In the genomic region with DNA sequence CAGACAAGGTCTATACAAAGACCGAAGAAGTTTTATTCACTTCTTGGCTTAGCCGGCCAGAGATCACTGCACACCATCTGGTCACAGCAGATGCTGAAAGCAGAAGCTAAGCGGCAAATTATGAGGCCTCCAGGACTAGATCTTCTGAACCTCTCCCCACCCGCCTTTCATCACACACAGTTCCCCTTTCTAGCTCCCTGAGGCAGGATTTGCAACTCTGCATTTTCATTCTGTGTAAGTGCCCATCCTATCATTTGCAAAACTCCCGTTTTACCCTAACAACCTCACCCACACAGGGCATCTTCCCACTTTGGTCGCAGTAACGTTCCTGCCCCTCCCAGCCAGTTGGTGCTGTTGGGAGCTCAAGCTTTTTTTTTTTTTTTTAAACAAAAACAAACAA, we compare ENCODE assay signal across 8 cellular contexts. TPM values are rescaled to one million over a fixed set of nuclear protein-coding genes. Genes with fewer than 3 reads are reported as not detected.
A peak's percentile ranks its signal among the peaks of the same experiment; 100 is the strongest.
DNase-seq lines count a peak whose midpoint lies in the region; ATAC-seq and TF ChIP-seq lines count a peak whose summit lies in the region.

No MANE protein-coding gene starts in this region.

- peak overlapping the region; percentile 29 for H3K27ac Mint-ChIP-seq in T-helper 17 cell

- peaks cover 14% of the 10 kb centered on the region for H3K4me1 Mint-ChIP-seq in T-helper 17 cell

- peak overlapping the region; percentile 64 for H2AFZ ChIP-seq in ACC112 (ENCODE audit: low read length, unreplicated experiment)

- H3K4me1 ChIP-seq in ACC112 (ENCODE audit: control insufficient read depth, insufficient read depth, low read length, unreplicated experiment) (peaks cover 5% of the 10 kb centered on the region), breast epithelium (peaks cover 0 to 4% of the 10 kb centered on the region in 2 donors), A673 (ENCODE audit: insufficient read depth, low read length, poor library complexity, severe bottlenecking) (peaks cover 4% of the 10 kb centered on the region)

- intact Hi-C loops in breast epithelium (cut with DNase I; ENCODE audit: low total_unique reads) (no loop called here), A673 (cut with micrococcal nuclease; ENCODE audit: unreplicated experiment) (no loop called here)

- DNase-seq in T-helper 17 cell, result no peak
- peak; percentile 70 for DNase-seq in midbrain (lab: John Stamatoyannopoulos, UW)
- DNase-seq in breast epithelium (ENCODE audit: low spot score in 2 of 2), result no peak
- DNase-seq in A673 (ENCODE audit: low spot score), result no peak
- no peak for DNase-seq in activated T-cell treated with anti-CD3 and anti-CD28 coated beads, Interleukin-2, amount 50 U/mL, for 48 hours

- no peaks in the 10 kb centered on the region for H3K36me3 ChIP-seq in ACC112 (ENCODE audit: insufficient read depth, low read length)
- H3K36me3 ChIP-seq in breast epithelium, result no peaks in the 10 kb centered on the region
- peaks cover 7% of the 10 kb centered on the region for H3K36me3 ChIP-seq in A673 (ENCODE audit: insufficient read depth, low read length, poor library complexity, severe bottlenecking)

- H3K9me3 ChIP-seq in T-helper 17 cell (ENCODE audit: control insufficient read depth, low read length, poor library complexity, severe bottlenecking) (no peaks in the 10 kb centered on the region), breast epithelium (no peaks in the 10 kb centered on the region), A673 (ENCODE audit: low read depth, low read length, poor library complexity, severe bottlenecking) (no peaks in the 10 kb centered on the region)

- H3K27ac ChIP-seq in ACC112 (ENCODE audit: low read depth, low read length) (no peak overlapping the region), breast epithelium (no peak overlapping the region), A673 (ENCODE audit: low read depth, low read length, poor library complexity, severe bottlenecking) (no peak overlapping the region)

- peaks cover 16% of the 10 kb centered on the region for H3K79me2 ChIP-seq in ACC112 (ENCODE audit: control insufficient read depth, insufficient read depth, low read length, unreplicated experiment)

- no peak for TF ChIP-seq POLR2A in breast epithelium (IDR thresholded peaks at IDR 0.05)

- no peaks in the 10 kb centered on the region for H3K36me3 Mint-ChIP-seq in T-helper 17 cell (ENCODE audit: low read depth)

- no peak overlapping the region for H3K4me3 Mint-ChIP-seq in T-helper 17 cell

- H3K27me3 Mint-ChIP-seq in T-helper 17 cell, result no peaks in the 10 kb centered on the region

- H3K4me3 ChIP-seq in ACC112 (ENCODE audit: low read depth, low read length), result no peak overlapping the region
- no peak overlapping the region for H3K4me3 ChIP-seq in breast epithelium
- H3K4me3 ChIP-seq in A673 (ENCODE audit: low read depth, low read length, poor library complexity, severe bottlenecking), result no peak overlapping the region

- TF ChIP-seq CTCF in breast epithelium (IDR thresholded peaks at IDR 0.05) (no peak), A673 (conservative IDR thresholded peaks at IDR 0.05; ENCODE audit: low read depth, low read length) (no peak)

- H3K27me3 ChIP-seq in ACC112 (ENCODE audit: insufficient read depth, low read length) (no peaks in the 10 kb centered on the region), breast epithelium (no peaks in the 10 kb centered on the region), A673 (replicated peaks; ENCODE audit: insufficient read depth, low read depth, low read length, poor library complexity) (no peaks in the 10 kb centered on the region)

- peak; percentile 38 for ATAC-seq in GM19043 (IDR thresholded peaks at IDR 0.05; ENCODE audit: low read depth, unreplicated experiment)
- ATAC-seq in HG03571 (IDR thresholded peaks at IDR 0.05; ENCODE audit: unreplicated experiment), result peak; percentile 30
- ATAC-seq in T-helper 17 cell, result no peak

- POLR2A ChIA-PET in A673 (lab: Charles Lee; ENCODE audit: low non-redundant PET), result no interaction called here

- no TSS peak for BruUV-seq in A673 (replicated peaks; lab: Mats Ljungman, UMichigan)

- CTCF ChIA-PET in A673 (lab: Charles Lee), result interaction anchor here (0.6 kb wide), 1 partner anchor 153 kb away, joined by 5 read pairs; no protein-coding TSS in a partner anchor

RNA-seq across cellular contexts. Expression of gene MOB1A, which starts 3.1 kb away (rescaled TPM):
- total RNA-seq in T-helper 17 cell (100 to 1,000 TPM; 138 to 183 TPM), breast epithelium (100 to 1,000 TPM in 1 of 3 donors, 10 to 100 TPM in 2; 87.8 to 107 (median 98.4) TPM), A673 (2021) (110 and 116 TPM in 2 replicates)

RNA-seq across cellular contexts. Expression of gene MTHFD2, which starts 16.7 kb away (rescaled TPM):
- total RNA-seq in T-helper 17 cell, result 10 to 100 TPM; 30.8 to 47.5 TPM
- total RNA-seq in breast epithelium, result 100 to 1,000 TPM in 1 of 3 donors, 10 to 100 TPM in 2; 41.6 to 100 (median 56.7) TPM
- total RNA-seq in A673 (2021), result 252 and 293 TPM in 2 replicates

RNA-seq across cellular contexts. Expression of gene BOLA3, which starts 34.0 kb away (rescaled TPM):
- total RNA-seq in T-helper 17 cell (10 to 100 TPM; 15.5 to 23.3 TPM), breast epithelium (10 to 100 TPM; 27.1 to 42.6 (median 30.2) TPM), A673 (2021) (55.9 and 71.9 TPM in 2 replicates)
